Comparison of ENCODE assay signal across 8 cellular contexts in the genomic region with DNA sequence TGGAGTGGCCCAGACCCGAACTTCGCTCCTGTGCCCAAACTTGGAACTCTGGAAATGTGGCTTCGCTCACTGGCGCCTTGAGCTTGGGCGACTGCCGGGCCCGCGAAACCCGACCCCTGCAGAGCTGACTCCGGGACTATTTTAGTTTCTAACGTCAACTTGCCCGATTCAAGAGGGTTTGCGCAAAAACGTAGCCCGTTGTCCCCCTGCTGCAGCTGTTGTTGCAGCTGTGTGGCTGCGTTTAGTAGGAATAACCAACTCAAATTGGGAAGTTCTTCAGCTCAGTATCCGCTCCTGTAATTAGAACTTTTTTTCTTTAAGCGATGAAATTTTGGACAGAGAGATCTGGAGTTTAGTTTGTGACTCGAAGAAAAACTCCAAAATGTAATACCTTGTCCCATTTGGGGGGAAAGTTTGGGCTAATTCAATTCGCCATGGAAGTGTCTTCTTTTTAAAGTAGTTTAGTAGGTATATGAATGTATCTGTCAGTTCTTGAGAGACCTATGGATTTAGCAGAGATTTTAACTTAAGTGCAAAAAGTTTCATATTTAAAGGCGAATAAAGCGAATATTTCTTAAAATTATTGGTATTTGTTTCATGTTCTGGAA. TPM values are rescaled to one million over a fixed set of nuclear protein-coding genes. Genes with fewer than 3 reads are reported as not detected.
A peak's percentile ranks its signal among the peaks of the same experiment; 100 is the strongest.
DNase-seq lines count a peak whose midpoint lies in the region; ATAC-seq and TF ChIP-seq lines count a peak whose summit lies in the region.

No MANE protein-coding gene starts in this region.

- H3K27ac ChIP-seq in HUES6 (ENCODE audit: low read depth, low read length) (peak overlapping the region; percentile 99), spleen (peak overlapping the region; percentile 96 to 100 (median 100))

- peak overlapping the region; percentile 83 for H3K4me3 Mint-ChIP-seq in activated naive CD8-positive, alpha-beta T cell treated with anti-CD3 and anti-CD28 coated beads for 36 hours

- DNase-seq in DMS79 (lab: John Stamatoyannopoulos, UW) (peak; percentile 35), spleen (no peak), NCI-H226 (no peak), H4 (ENCODE audit: low spot score) (no peak)
- no peak for DNase-seq in activated naive CD8-positive, alpha-beta T cell treated with anti-CD3 and anti-CD28 coated beads for 36 hours

- peaks cover 47% of the 10 kb centered on the region for H3K4me1 Mint-ChIP-seq in activated naive CD8-positive, alpha-beta T cell treated with anti-CD3 and anti-CD28 coated beads for 36 hours

- H3K9ac ChIP-seq in HUES6 (ENCODE audit: low read length): peak overlapping the region; percentile 99

- WGBS in spleen, 5 donors: 0 to 1% (median 0%) methylated on average over 22 of the region's 22 CpGs

- H3K4me3 ChIP-seq in HUES6 (ENCODE audit: low read depth, low read length) (peak overlapping the region; percentile 78), iPS-11a (ENCODE audit: low read depth, low read length) (peak overlapping the region; percentile 80), spleen (peak overlapping the region; percentile 72 to 98 (median 94))

- H3K9me3 ChIP-seq in HUES6 (ENCODE audit: control insufficient read depth, insufficient read depth, low read depth, low read length) (peaks cover 2% of the 10 kb centered on the region; the same call in 1 of the 2 replicates), spleen (no peaks in the 10 kb centered on the region)

- H3K27ac Mint-ChIP-seq in activated naive CD8-positive, alpha-beta T cell treated with anti-CD3 and anti-CD28 coated beads for 36 hours: peak overlapping the region; percentile 92

- TF ChIP-seq POLR2A in spleen (IDR thresholded peaks at IDR 0.05): no peak

- H3K4me1 ChIP-seq in HUES6 (ENCODE audit: control insufficient read depth, insufficient read depth, low read length) (peaks cover 8% of the 10 kb centered on the region; the same call in 1 of the 2 replicates), spleen (peaks cover 48 to 80% (median 71%) of the 10 kb centered on the region in 6 donors)

- no peaks in the 10 kb centered on the region for H3K27me3 ChIP-seq in HUES6 (ENCODE audit: control insufficient read depth, insufficient read depth, low read length)
- no peaks in the 10 kb centered on the region for H3K27me3 ChIP-seq in spleen (replicated peaks in 1 of 7)

- TF ChIP-seq CTCF in spleen (IDR thresholded peaks at IDR 0.05 in 8 of 11, conservative IDR thresholded peaks at IDR 0.05 in 3 of 11): no peak

- ATAC-seq in activated CD4-positive, CD25-positive, alpha-beta regulatory T cell treated with anti-CD3 and anti-CD28 coated beads, Interleukin-2, amount 50 U/mL, for 24 hours: no peak

- no peaks in the 10 kb centered on the region for H3K9me3 Mint-ChIP-seq in activated naive CD8-positive, alpha-beta T cell treated with anti-CD3 and anti-CD28 coated beads for 36 hours

- H3K27me3 Mint-ChIP-seq in activated naive CD8-positive, alpha-beta T cell treated with anti-CD3 and anti-CD28 coated beads for 36 hours: no peaks in the 10 kb centered on the region

- intact Hi-C loops in spleen (cut with DNase I; ENCODE audit: low total_unique reads): loop anchor here (5.0 to 10.0 kb wide), 2 partner anchors 93 to 316 kb away; no protein-coding TSS in a partner anchor

- H3K36me3 ChIP-seq in HUES6 (ENCODE audit: control insufficient read depth, insufficient read depth, low read length) (peaks cover 17% of the 10 kb centered on the region), spleen (peaks cover 0 to 21% (median 4%) of the 10 kb centered on the region in 6 donors)

- H3K36me3 Mint-ChIP-seq in activated naive CD8-positive, alpha-beta T cell treated with anti-CD3 and anti-CD28 coated beads for 36 hours: peaks cover 30% of the 10 kb centered on the region

RNA-seq across cellular contexts. Expression of gene MYL12A, which starts 0.6 kb away (rescaled TPM):
- total RNA-seq in activated naive CD8-positive, alpha-beta T cell treated with anti-CD3 and anti-CD28 coated beads for 36 hours: 100 to 1,000 TPM; 316 to 321 TPM
- 100 to 1,000 TPM; 442 to 675 (median 581) TPM for total RNA-seq in spleen
- polyA plus RNA-seq in spleen: 100 to 1,000 TPM; 422 to 675 (median 592) TPM
- total RNA-seq in H4 (2014; rRNA removed; shearing (Covaris generic)): 437 and 447 TPM in 2 replicates

RNA-seq across cellular contexts. Expression of gene MYL12B, which starts 13.8 kb away (rescaled TPM):
- total RNA-seq in activated naive CD8-positive, alpha-beta T cell treated with anti-CD3 and anti-CD28 coated beads for 36 hours: 100 to 1,000 TPM; 234 to 235 TPM
- total RNA-seq in spleen: 100 to 1,000 TPM; 176 to 254 (median 199) TPM
- polyA plus RNA-seq in spleen: 100 to 1,000 TPM; 290 to 371 (median 360) TPM
- total RNA-seq in H4 (2014; rRNA removed; shearing (Covaris generic)): 460 and 468 TPM in 2 replicates

RNA-seq across cellular contexts. Expression of gene MYOM1, which starts 28.4 kb away (rescaled TPM):
- total RNA-seq in activated naive CD8-positive, alpha-beta T cell treated with anti-CD3 and anti-CD28 coated beads for 36 hours: under 1 TPM; 0.60 to 0.82 TPM
- total RNA-seq in spleen: 1 to 10 TPM; 1.4 to 2.7 (median 1.8) TPM
- 1 to 10 TPM; 1.2 to 6.2 (median 2.4) TPM for polyA plus RNA-seq in spleen
- total RNA-seq in H4 (2014; rRNA removed; shearing (Covaris generic)): 0.02 TPM in 1 of 2 replicates, not detected in the other
